In genomic region chr1:94697839-94698238, GRCh38 we compare ENCODE assay signal across 1 cellular context.
TF ChIP-seq lines count a peak whose summit lies in the region.

No MANE protein-coding gene starts in this region.

TF ChIP-seq in HepG2, 621 proteins besides CTCF, POLR2A, EP300 and RAD21 (continued from another document):
- TF ChIP-seq ZSCAN12 (CRISPR knock-in tag; IDR thresholded peaks at IDR 0.05) (no peak), HINFP (CRISPR knock-in tag; IDR thresholded peaks at IDR 0.05; ENCODE audit: low read depth) (0 out of 2 replicates have a peak, but pooled peaks have one; percentile 54), ARID3A (IDR thresholded peaks at IDR 0.05; ENCODE audit: low read depth, low read length) (0 out of 2 replicates have a peak, but pooled peaks have one; percentile 39), CREM (IDR thresholded peaks at IDR 0.05) (peak; percentile 83), CREM (CRISPR knock-in tag; IDR thresholded peaks at IDR 0.05) (no peak), ELK4 (CRISPR knock-in tag; IDR thresholded peaks at IDR 0.05; ENCODE audit: borderline replicate concordance) (no peak), ISL2 (CRISPR knock-in tag; IDR thresholded peaks at IDR 0.05) (peak; percentile 96), EHMT2 (IDR thresholded peaks at IDR 0.05; ENCODE audit: borderline replicate concordance, low read depth, low read length) (no peak), ZNF609 (CRISPR knock-in tag; IDR thresholded peaks at IDR 0.05; ENCODE audit: borderline replicate concordance) (peak; percentile 89), GATAD2A (CRISPR knock-in tag; IDR thresholded peaks at IDR 0.05) (peak; percentile 65), SOX5 (CRISPR knock-in tag; IDR thresholded peaks at IDR 0.05; ENCODE audit: borderline replicate concordance) (peak; percentile 99), HDAC2 (CRISPR knock-in tag; IDR thresholded peaks at IDR 0.05) (peak; percentile 44; the same call in 1 of the 2 replicates), ZNF205 (CRISPR knock-in tag; IDR thresholded peaks at IDR 0.05) (no peak), BCL6 (CRISPR knock-in tag; IDR thresholded peaks at IDR 0.05) (peak; percentile 84), ZBTB21 (CRISPR knock-in tag; IDR thresholded peaks at IDR 0.05) (0 out of 2 replicates have a peak, but pooled peaks have one; percentile 25), RARG (CRISPR knock-in tag; IDR thresholded peaks at IDR 0.05; ENCODE audit: low read depth) (no peak), SNAPC5 (CRISPR knock-in tag; IDR thresholded peaks at IDR 0.05; ENCODE audit: borderline replicate concordance) (no peak), TBL1XR1 (IDR thresholded peaks at IDR 0.05; ENCODE audit: borderline replicate concordance, low read length, partially characterized antibody) (peak; percentile 53), FOXO1 (CRISPR knock-in tag; IDR thresholded peaks at IDR 0.05) (peak; percentile 35; the same call in 1 of the 2 replicates), MIXL1 (CRISPR knock-in tag; IDR thresholded peaks at IDR 0.05) (peak; percentile 98), FOXK1 (CRISPR knock-in tag; IDR thresholded peaks at IDR 0.05; ENCODE audit: borderline replicate concordance, low read depth) (peak; percentile 18; the same call in 1 of the 2 replicates), THAP8 (CRISPR knock-in tag; IDR thresholded peaks at IDR 0.05; ENCODE audit: borderline replicate concordance) (no peak), FOXP4 (CRISPR knock-in tag; IDR thresholded peaks at IDR 0.05) (peak; percentile 93), NFIC (IDR thresholded peaks at IDR 0.05; ENCODE audit: low read length) (peak; percentile 58; the same call in 1 of the 2 replicates), PATZ1 (CRISPR knock-in tag; IDR thresholded peaks at IDR 0.05) (peak; percentile 76), FOSL2 (CRISPR knock-in tag; IDR thresholded peaks at IDR 0.05) (peak; percentile 50), NONO (IDR thresholded peaks at IDR 0.05) (no peak), NONO (CRISPR knock-in tag; conservative IDR thresholded peaks at IDR 0.05) (peak; percentile 54; the same call in 1 of the 2 replicates), ZNF331 (CRISPR knock-in tag; IDR thresholded peaks at IDR 0.05) (0 out of 2 replicates have a peak, but pooled peaks have one; percentile 17), TBX3 (IDR thresholded peaks at IDR 0.05; ENCODE audit: borderline replicate concordance) (peak; percentile 78; the same call in 1 of the 2 replicates)
